In genomic region chr12:8026282-8026637, GRCh38 we compare ENCODE assay signal across 8 cellular contexts. TPM values are rescaled to one million over a fixed set of nuclear protein-coding genes. Genes with fewer than 3 reads are reported as not detected.
DNase-seq lines count a peak whose midpoint lies in the region; TF ChIP-seq lines count a peak whose summit lies in the region.

No MANE protein-coding gene starts in this region.

- H3K36me3 Mint-ChIP-seq in neural progenitor cell: no peaks in the 10 kb centered on the region

- peaks cover 13% of the 10 kb centered on the region for H3K4me1 Mint-ChIP-seq in neural progenitor cell

- H3K9ac ChIP-seq in neural progenitor cell: peak overlapping the region; percentile 15

- POLR2A ChIA-PET in PC-9 (lab: Charles Lee; ENCODE audit: unreplicated experiment): no interaction called here

- TF ChIP-seq CTCF in HFF-Myc (IDR thresholded peaks at IDR 0.05; ENCODE audit: low read depth, low read length, missing control alignments): no peak
- no peak for TF ChIP-seq CTCF in PC-9 (conservative IDR thresholded peaks at IDR 0.05)
- no peak for TF ChIP-seq CTCF in epithelial cell of proximal tubule (conservative IDR thresholded peaks at IDR 0.05; ENCODE audit: low read depth, low read length)
- no peak for TF ChIP-seq CTCF in neural progenitor cell (IDR thresholded peaks at IDR 0.05)

- no peaks in the 10 kb centered on the region for H3K9me3 ChIP-seq in PC-9 (ENCODE audit: insufficient read depth, low read depth)
- H3K9me3 ChIP-seq in neural progenitor cell (ENCODE audit: low read depth): no peaks in the 10 kb centered on the region

- no TSS peak for BruUV-seq in PC-9 (replicated peaks; lab: Mats Ljungman, UMichigan)

- peak overlapping the region; percentile 83 for H3K4me2 ChIP-seq in PC-9
- peak overlapping the region; percentile 82 for H3K4me2 ChIP-seq in neural progenitor cell

- H3K4me3 ChIP-seq in HFF-Myc (replicated peaks; ENCODE audit: low read depth, low read length) (peak overlapping the region; percentile 62), PC-9 (peak overlapping the region; percentile 70), epithelial cell of proximal tubule (ENCODE audit: low read depth, low read length) (peak overlapping the region; percentile 62), neural progenitor cell (peak overlapping the region; percentile 60)

- H3K27me3 ChIP-seq in PC-9 (ENCODE audit: insufficient read depth, low read depth) (no peaks in the 10 kb centered on the region), neural progenitor cell (no peaks in the 10 kb centered on the region)

- H3F3A ChIP-seq in PC-9 (ENCODE audit: insufficient read depth, low read depth) (peaks cover 18% of the 10 kb centered on the region), neural progenitor cell (ENCODE audit: low read depth) (peaks cover 38% of the 10 kb centered on the region)

- intact Hi-C loops in PC-9 (cut with micrococcal nuclease; ENCODE audit: unreplicated experiment): loop anchor here (2.0 kb wide), 4 partner anchors 35 to 217 kb away; no protein-coding TSS in a partner anchor

- no peaks in the 10 kb centered on the region for H3K27me3 Mint-ChIP-seq in neural progenitor cell (ENCODE audit: insufficient read depth, low read depth)

- H3K9me3 Mint-ChIP-seq in neural progenitor cell: no peaks in the 10 kb centered on the region

- peak overlapping the region; percentile 96 for H3K27ac Mint-ChIP-seq in neural progenitor cell

- peak overlapping the region; percentile 89 for H3K27ac ChIP-seq in PC-9
- peak overlapping the region; percentile 62 for H3K27ac ChIP-seq in neural progenitor cell

- H2AFZ ChIP-seq in PC-9 (peak overlapping the region; percentile 95), neural progenitor cell (replicated peaks) (peak overlapping the region; percentile 92)

- peak overlapping the region; percentile 95 for H3K4me3 Mint-ChIP-seq in neural progenitor cell

- DNase-seq in NCI-H2107 (lab: John Stamatoyannopoulos, UW) (peak; percentile 72), NCI-H2107 treated with DMSO at 0.1 percent for 48 hours (lab: John Stamatoyannopoulos, UW; ENCODE audit: unreplicated experiment) (no peak), HFF-Myc (ENCODE audit: extremely low read depth, low read depth) (peak; percentile 72), PC-9 (no peak), epithelial cell of proximal tubule (ENCODE audit: low read depth) (no peak), neural progenitor cell (ENCODE audit: low spot score) (no peak), midbrain (lab: John Stamatoyannopoulos, UW) (no peak), MV-4-11 (lab: John Stamatoyannopoulos, UW) (no peak)

- H3K4me1 ChIP-seq in PC-9 (replicated peaks; ENCODE audit: insufficient read depth) (peaks cover 13% of the 10 kb centered on the region), neural progenitor cell (peaks cover 5% of the 10 kb centered on the region)

- no peaks in the 10 kb centered on the region for H3K79me2 ChIP-seq in PC-9 (ENCODE audit: low read depth)
- H3K79me2 ChIP-seq in neural progenitor cell (ENCODE audit: low read depth): peaks cover 6% of the 10 kb centered on the region

- H3K36me3 ChIP-seq in PC-9 (ENCODE audit: low read depth) (no peaks in the 10 kb centered on the region), neural progenitor cell (no peaks in the 10 kb centered on the region)

- H4K20me1 ChIP-seq in PC-9 (ENCODE audit: insufficient read depth): no peaks in the 10 kb centered on the region
- no peaks in the 10 kb centered on the region for H4K20me1 ChIP-seq in neural progenitor cell (ENCODE audit: low read depth)

- H3K9me2 ChIP-seq in PC-9 (ENCODE audit: insufficient read depth): no peaks in the 10 kb centered on the region

- CTCF ChIA-PET in PC-9 (lab: Charles Lee): no interaction called here

RNA-seq across cellular contexts. Expression of gene FOXJ2, which starts 6.3 kb away (rescaled TPM):
- total RNA-seq in PC-9 (2021) (28.2 and 30.3 TPM in 2 replicates), epithelial cell of proximal tubule (9.4 TPM in 2 replicates), neural progenitor cell (ENCODE audit: low replicate concordance) (6.8 and 7.4 TPM in 2 replicates)

RNA-seq across cellular contexts. Expression of gene C3AR1, which starts 39.9 kb away (rescaled TPM):
- not detected in 2 replicates for total RNA-seq in PC-9 (2021)
- 0.22 TPM in 1 of 2 replicates, not detected in the other for total RNA-seq in epithelial cell of proximal tubule
- not detected in 2 replicates for total RNA-seq in neural progenitor cell (ENCODE audit: low replicate concordance)

RNA-seq across cellular contexts. Expression of gene NECAP1, which starts 55.8 kb away (rescaled TPM):
- total RNA-seq in PC-9 (2021) (26.5 and 28.1 TPM in 2 replicates), epithelial cell of proximal tubule (14.1 and 35.5 TPM in 2 replicates), neural progenitor cell (ENCODE audit: low replicate concordance) (25.2 and 40.1 TPM in 2 replicates)

Comparison
In these comparisons a context has a peak if more than half of its experiments do, and no peak if none do; other contexts are left out.
1. DNase-seq: peak in NCI-H2107 (single experiment) and HFF-Myc (single experiment); none in NCI-H2107 treated with DMSO at 0.1 percent for 48 hours (single experiment), PC-9 (0 of 2), epithelial cell of proximal tubule (single experiment), neural progenitor cell (single experiment), midbrain (single experiment) and MV-4-11 (single experiment).
2. Peak in every context shown above with its lines, with median percentiles within 50 percentile points of each other: H3K4me3 ChIP-seq.